25 cellular contexts compared by ENCODE assay signal in genomic region chr12:13218641-13219040, GRCh38. TPM values are rescaled to one million over a fixed set of nuclear protein-coding genes. Genes with fewer than 3 reads are reported as not detected.
"Had no signal": no experiment of that assay in that cellular context is flagged by ENCODE, and none has a peak within 500 bp of the region (broad histone marks: within the 10 kb centered on the region; RNA-seq: fewer than 3 reads in every experiment).

No MANE protein-coding gene starts in this region.

- ATAC-seq: activated CD8-positive, alpha-beta T cell treated with anti-CD3 and anti-CD28 coated beads for 36 hours; activated naive CD8-positive, alpha-beta T cell treated with anti-CD3 and anti-CD28 coated beads, Interleukin-2, amount 50 U/mL, for 24 hours; activated T-cell treated with anti-CD3 and anti-CD28 coated beads, Interleukin-2, amount 50 U/mL, for 4 hours; heart right ventricle; left lung; naive thymus-derived CD4-positive, alpha-beta T cell; right cardiac atrium; T-cell had no signal

- H3K36me3 Mint-ChIP-seq: naive thymus-derived CD4-positive, alpha-beta T cell had no signal

- H3K27ac Mint-ChIP-seq: activated B cell treated with CpG ODN at 0.5 μM for 24 hours; activated CD8-positive, alpha-beta T cell treated with anti-CD3 and anti-CD28 coated beads for 36 hours; activated naive CD4-positive, alpha-beta T cell treated with anti-CD3 and anti-CD28 coated beads, Interleukin-2, amount 50 U/mL, for 24 hours; activated naive CD8-positive, alpha-beta T cell treated with anti-CD3 and anti-CD28 coated beads, Interleukin-2, amount 50 U/mL, for 24 hours; activated T-helper 2 cell treated with anti-CD3 and anti-CD28 coated beads, Interferon-gamma antibody, Interleukin-2, Interleukin-4, amounts not matched to agents 10 μg/mL and 5 μg/mL and 100 μg/mL, durations not matched to agents 14 hours and 24 hours and 36 hours; dendritic cell treated with granulocyte-macrophage colony-stimulating factor and Interleukin-4, amounts not matched to agents 40 ng/mL and 50 ng/mL, for 4 days; T-cell; T-helper 2 cell treated with Interferon-gamma antibody and Interleukin-4, amounts not matched to agents 5 μg/mL and 100 μg/mL, for 36 hours had no signal

- H3K9me3 ChIP-seq: heart right ventricle, left lung, transverse colon, uterus had no signal

- H3K27me3 Mint-ChIP-seq: activated CD8-positive, alpha-beta T cell treated with anti-CD3 and anti-CD28 coated beads for 36 hours; dendritic cell treated with granulocyte-macrophage colony-stimulating factor and Interleukin-4, amounts not matched to agents 40 ng/mL and 50 ng/mL, for 4 days; T-cell had no signal

- H3K27ac ChIP-seq: heart right ventricle, left lung, transverse colon, uterus had no signal

- H3K27me3 ChIP-seq: heart right ventricle, left lung, transverse colon, uterus had no signal

- H3K4me1 Mint-ChIP-seq: activated B cell treated with CpG ODN at 0.5 μM for 24 hours; activated naive CD4-positive, alpha-beta T cell treated with anti-CD3 and anti-CD28 coated beads, Interleukin-2, amount 50 U/mL, for 24 hours; activated naive CD8-positive, alpha-beta T cell treated with anti-CD3 and anti-CD28 coated beads, Interleukin-2, amount 50 U/mL, for 24 hours; neural crest cell; T-cell had no signal

- H3K4me3 ChIP-seq: heart right ventricle, left lung, transverse colon, uterus had no signal

- H3K4me1 ChIP-seq: uterus had no signal

- H3K9me3 Mint-ChIP-seq: activated CD8-positive, alpha-beta T cell treated with anti-CD3 and anti-CD28 coated beads for 36 hours; activated naive CD4-positive, alpha-beta T cell treated with anti-CD3 and anti-CD28 coated beads, Interleukin-2, amount 50 U/mL, for 24 hours; activated naive CD8-positive, alpha-beta T cell treated with anti-CD3 and anti-CD28 coated beads, Interleukin-2, amount 50 U/mL, for 24 hours; activated T-helper 2 cell treated with anti-CD3 and anti-CD28 coated beads, Interferon-gamma antibody, Interleukin-2, Interleukin-4, amounts not matched to agents 10 μg/mL and 5 μg/mL and 100 μg/mL, durations not matched to agents 14 hours and 24 hours and 36 hours; T-helper 2 cell treated with Interferon-gamma antibody and Interleukin-4, amounts not matched to agents 5 μg/mL and 100 μg/mL, for 36 hours had no signal

- H3K4me3 Mint-ChIP-seq: activated B cell treated with CpG ODN at 0.5 μM for 24 hours; activated CD8-positive, alpha-beta T cell treated with anti-CD3 and anti-CD28 coated beads for 36 hours; activated naive CD4-positive, alpha-beta T cell treated with anti-CD3 and anti-CD28 coated beads, Interleukin-2, amount 50 U/mL, for 24 hours; activated naive CD8-positive, alpha-beta T cell treated with anti-CD3 and anti-CD28 coated beads, Interleukin-2, amount 50 U/mL, for 24 hours; activated T-cell treated with anti-CD3 and anti-CD28 coated beads, Interleukin-2, amount 50 U/mL, for 4 hours; dendritic cell treated with granulocyte-macrophage colony-stimulating factor and Interleukin-4, amounts not matched to agents 40 ng/mL and 50 ng/mL, for 4 days; naive thymus-derived CD4-positive, alpha-beta T cell; neural crest cell; T-cell; T-helper 2 cell treated with Interferon-gamma antibody and Interleukin-4, amounts not matched to agents 5 μg/mL and 100 μg/mL, for 36 hours had no signal

- H3K36me3 ChIP-seq: uterus had no signal

- DNase-seq: activated B cell treated with CpG ODN at 0.5 μM for 24 hours; activated CD4-positive, alpha-beta T cell treated with anti-CD3 and anti-CD28 coated beads, Interleukin-2, amount 50 U/mL, for 1 hour; activated CD8-positive, alpha-beta T cell treated with anti-CD3 and anti-CD28 coated beads for 36 hours; activated naive CD8-positive, alpha-beta T cell treated with anti-CD3 and anti-CD28 coated beads, Interleukin-2, amount 50 U/mL, for 24 hours; activated T-cell treated with anti-CD3 and anti-CD28 coated beads, Interleukin-2, amount 50 U/mL, for 4 hours; amygdala; central memory CD4-positive, alpha-beta T cell; effector CD8-positive, alpha-beta T cell; heart right ventricle; left lung; midbrain; naive thymus-derived CD4-positive, alpha-beta T cell; nucleus accumbens; right cardiac atrium; stimulated activated CD4-positive, alpha-beta T cell treated with anti-CD3 and anti-CD28 coated beads, Interleukin-15, amount 100 ng/mL, for 24 hours; stimulated activated CD4-positive, alpha-beta T cell treated with anti-CD3 and anti-CD28 coated beads, Interleukin-2, amount 100 ng/mL, for 24 hours; stimulated activated naive CD4-positive, alpha-beta T cell; T-cell; transverse colon; uterus had no signal

RNA-seq across cellular contexts. Expression of gene EMP1, which starts 22.1 kb away (rescaled TPM):
- total RNA-seq: activated B cell treated with CpG ODN at 0.5 μM for 24 hours had no signal
